1 cellular context compared by ENCODE assay signal in the genomic region with DNA sequence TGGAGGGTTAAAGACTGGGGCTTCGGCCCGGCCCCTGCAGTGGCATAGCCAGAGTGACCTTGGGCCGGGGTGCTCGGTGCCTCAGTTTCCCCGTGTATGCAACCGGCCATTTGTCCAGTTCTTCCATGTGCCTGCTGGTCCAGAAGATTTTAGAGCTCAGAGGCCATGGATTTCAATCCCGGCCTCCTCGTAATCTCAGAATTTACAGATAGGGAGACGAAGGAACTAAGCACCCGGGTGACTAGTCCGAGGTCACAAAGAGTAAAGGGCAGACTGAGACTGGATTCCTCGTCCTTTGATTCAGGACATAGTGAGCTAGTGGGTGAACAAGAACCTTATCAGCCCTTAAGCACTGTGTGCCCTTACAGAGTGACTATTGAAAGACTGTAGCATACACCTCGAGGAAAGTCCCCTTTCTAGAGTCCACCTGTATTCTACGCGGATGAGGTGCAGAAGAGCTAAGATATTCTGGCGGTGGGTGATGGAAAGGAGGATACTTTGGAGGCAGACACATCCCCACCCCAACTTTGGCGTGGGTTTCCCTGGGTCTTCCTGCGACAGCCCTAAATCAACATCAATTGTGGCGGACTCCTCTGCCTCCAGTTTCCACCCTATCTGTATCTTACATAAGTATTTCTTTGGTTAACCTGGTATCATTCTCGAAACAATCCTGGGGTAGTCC.
TF ChIP-seq lines count a peak whose summit lies in the region.

No MANE protein-coding gene starts in this region.

TF ChIP-seq in HepG2, 621 proteins besides CTCF, POLR2A, EP300 and RAD21:
- TF ChIP-seq ZNF446 (CRISPR knock-in tag; IDR thresholded peaks at IDR 0.05) (0 out of 2 replicates have a peak, but pooled peaks have one; percentile 45), ZNF891 (CRISPR knock-in tag; IDR thresholded peaks at IDR 0.05) (0 out of 2 replicates have a peak, but pooled peaks have one; percentile 8), ATF6 (CRISPR knock-in tag; conservative IDR thresholded peaks at IDR 0.05) (no peak), ZNF501 (CRISPR knock-in tag; IDR thresholded peaks at IDR 0.05) (peak; percentile 16; the same call in 1 of the 2 replicates), JDP2 (CRISPR knock-in tag; IDR thresholded peaks at IDR 0.05; ENCODE audit: borderline replicate concordance) (no peak), TBX2 (CRISPR knock-in tag; IDR thresholded peaks at IDR 0.05; ENCODE audit: borderline replicate concordance) (0 out of 2 replicates have a peak, but pooled peaks have one; percentile 5), ZNF563 (CRISPR knock-in tag; IDR thresholded peaks at IDR 0.05) (0 out of 2 replicates have a peak, but pooled peaks have one; percentile 42), CCAR2 (optimal IDR thresholded peaks at IDR 0.05; ENCODE audit: low read depth, low read length) (no peak), ZNF607 (CRISPR knock-in tag; IDR thresholded peaks at IDR 0.05; ENCODE audit: borderline replicate concordance) (0 out of 2 replicates have a peak, but pooled peaks have one; percentile 9), ESRRA (CRISPR knock-in tag; IDR thresholded peaks at IDR 0.05; ENCODE audit: low read depth) (peak; percentile 8; the same call in 1 of the 2 replicates), ZBTB20 (CRISPR knock-in tag; IDR thresholded peaks at IDR 0.05; ENCODE audit: borderline replicate concordance, low read depth) (0 out of 2 replicates have a peak, but pooled peaks have one; percentile 0), THYN1 (CRISPR knock-in tag; IDR thresholded peaks at IDR 0.05; ENCODE audit: borderline replicate concordance, low read depth) (no peak), ZNF224 (CRISPR knock-in tag; IDR thresholded peaks at IDR 0.05) (peak; percentile 44; the same call in 1 of the 2 replicates), POLR2AphosphoS2 (IDR thresholded peaks at IDR 0.05; ENCODE audit: low read depth, low read length) (no peak), GZF1 (CRISPR knock-in tag; IDR thresholded peaks at IDR 0.05) (0 out of 2 replicates have a peak, but pooled peaks have one; percentile 9), DRAP1 (CRISPR knock-in tag; IDR thresholded peaks at IDR 0.05) (0 out of 2 replicates have a peak, but pooled peaks have one; percentile 10), SRSF1 (optimal IDR thresholded peaks at IDR 0.05; ENCODE audit: low read depth, low read length) (peak; percentile 13), ZNF546 (CRISPR knock-in tag; conservative IDR thresholded peaks at IDR 0.05) (no peak), ZFP41 (CRISPR knock-in tag; IDR thresholded peaks at IDR 0.05; ENCODE audit: borderline replicate concordance) (0 out of 2 replicates have a peak, but pooled peaks have one; percentile 3), ZNF790 (CRISPR knock-in tag; IDR thresholded peaks at IDR 0.05; ENCODE audit: borderline replicate concordance) (peak; percentile 78; the same call in 1 of the 2 replicates), ZNF646 (CRISPR knock-in tag; IDR thresholded peaks at IDR 0.05) (peak; percentile 36; the same call in 1 of the 2 replicates), ZNF83 (CRISPR knock-in tag; IDR thresholded peaks at IDR 0.05; ENCODE audit: borderline replicate concordance) (0 out of 2 replicates have a peak, but pooled peaks have one; percentile 50), MTERF4 (CRISPR knock-in tag; IDR thresholded peaks at IDR 0.05) (peak; percentile 86), ZNF274 (CRISPR knock-in tag; IDR thresholded peaks at IDR 0.05) (no peak), TRIM24 (CRISPR knock-in tag; IDR thresholded peaks at IDR 0.05) (no peak), PAX8 (CRISPR knock-in tag; IDR thresholded peaks at IDR 0.05; ENCODE audit: borderline replicate concordance) (peak; percentile 60; the same call in 1 of the 2 replicates), SETDB1 (CRISPR knock-in tag; IDR thresholded peaks at IDR 0.05; ENCODE audit: borderline replicate concordance) (no peak), HES4 (CRISPR knock-in tag; IDR thresholded peaks at IDR 0.05; ENCODE audit: borderline replicate concordance) (peak; percentile 6; the same call in 1 of the 2 replicates)
- TF ChIP-seq, protein P1, sequence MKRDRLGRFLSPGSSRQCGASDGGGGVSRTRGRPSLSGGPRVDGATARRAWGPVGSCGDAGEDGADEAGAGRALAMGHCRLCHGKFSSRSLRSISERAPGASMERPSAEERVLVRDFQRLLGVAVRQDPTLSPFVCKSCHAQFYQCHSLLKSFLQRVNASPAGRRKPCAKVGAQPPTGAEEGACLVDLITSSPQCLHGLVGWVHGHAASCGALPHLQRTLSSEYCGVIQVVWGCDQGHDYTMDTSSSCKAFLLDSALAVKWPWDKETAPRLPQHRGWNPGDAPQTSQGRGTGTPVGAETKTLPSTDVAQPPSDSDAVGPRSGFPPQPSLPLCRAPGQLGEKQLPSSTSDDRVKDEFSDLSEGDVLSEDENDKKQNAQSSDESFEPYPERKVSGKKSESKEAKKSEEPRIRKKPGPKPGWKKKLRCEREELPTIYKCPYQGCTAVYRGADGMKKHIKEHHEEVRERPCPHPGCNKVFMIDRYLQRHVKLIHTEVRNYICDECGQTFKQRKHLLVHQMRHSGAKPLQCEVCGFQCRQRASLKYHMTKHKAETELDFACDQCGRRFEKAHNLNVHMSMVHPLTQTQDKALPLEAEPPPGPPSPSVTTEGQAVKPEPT (CRISPR knock-in tag; IDR thresholded peaks at IDR 0.05; ENCODE audit: low read depth), result 0 out of 2 replicates have a peak, but pooled peaks have one; percentile 18
- TF ChIP-seq, protein P2, sequence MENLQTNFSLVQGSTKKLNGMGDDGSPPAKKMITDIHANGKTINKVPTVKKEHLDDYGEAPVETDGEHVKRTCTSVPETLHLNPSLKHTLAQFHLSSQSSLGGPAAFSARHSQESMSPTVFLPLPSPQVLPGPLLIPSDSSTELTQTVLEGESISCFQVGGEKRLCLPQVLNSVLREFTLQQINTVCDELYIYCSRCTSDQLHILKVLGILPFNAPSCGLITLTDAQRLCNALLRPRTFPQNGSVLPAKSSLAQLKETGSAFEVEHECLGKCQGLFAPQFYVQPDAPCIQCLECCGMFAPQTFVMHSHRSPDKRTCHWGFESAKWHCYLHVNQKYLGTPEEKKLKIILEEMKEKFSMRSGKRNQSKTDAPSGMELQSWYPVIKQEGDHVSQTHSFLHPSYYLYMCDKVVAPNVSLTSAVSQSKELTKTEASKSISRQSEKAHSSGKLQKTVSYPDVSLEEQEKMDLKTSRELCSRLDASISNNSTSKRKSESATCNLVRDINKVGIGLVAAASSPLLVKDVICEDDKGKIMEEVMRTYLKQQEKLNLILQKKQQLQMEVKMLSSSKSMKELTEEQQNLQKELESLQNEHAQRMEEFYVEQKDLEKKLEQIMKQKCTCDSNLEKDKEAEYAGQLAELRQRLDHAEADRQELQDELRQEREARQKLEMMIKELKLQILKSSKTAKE (CRISPR knock-in tag; IDR thresholded peaks at IDR 0.05; ENCODE audit: borderline replicate concordance), result no peak
